Comparison of ENCODE assay signal across 23 cellular contexts in genomic region chr4:87707279-87707918, GRCh38. TPM values are rescaled to one million over a fixed set of nuclear protein-coding genes. Genes with fewer than 3 reads are reported as not detected.
"Had no signal": no experiment of that assay in that cellular context is flagged by ENCODE, and none has a peak within 500 bp of the region (broad histone marks: within the 10 kb centered on the region; RNA-seq: fewer than 3 reads in every experiment).

No MANE protein-coding gene starts in this region.

- H3K9me3 Mint-ChIP-seq: activated T-cell treated with anti-CD3 and anti-CD28 coated beads, Interleukin-2, amount 50 U/mL, for 72 hours had no signal

- H3K4me1 ChIP-seq: ascending aorta, esophagus muscularis mucosa, upper lobe of left lung had no signal

- H3K9me3 ChIP-seq: ascending aorta, esophagus muscularis mucosa, heart right ventricle, ovary, thoracic aorta, upper lobe of left lung had no signal

- H3K27ac Mint-ChIP-seq: activated T-cell treated with anti-CD3 and anti-CD28 coated beads, Interleukin-2, amount 50 U/mL, for 72 hours; dendritic cell treated with granulocyte-macrophage colony-stimulating factor and Interleukin-4, amounts not matched to agents 40 ng/mL and 50 ng/mL, for 4 days; stimulated activated naive B cell treated with anti-CD40 and anti-IgM and Interleukin-4, amounts not matched to agents 10 μg/mL and 1 μg/mL and 100 μg/mL, for 72 hours had no signal

- H3K27ac ChIP-seq: ascending aorta, esophagus muscularis mucosa, ovary, thoracic aorta, upper lobe of left lung had no signal

- H3K4me1 Mint-ChIP-seq: stimulated activated naive B cell treated with anti-CD40 and anti-IgM and Interleukin-4, amounts not matched to agents 10 μg/mL and 1 μg/mL and 100 μg/mL, for 72 hours had no signal

- H3K36me3 Mint-ChIP-seq: stimulated activated naive B cell treated with anti-CD40 and anti-IgM and Interleukin-4, amounts not matched to agents 10 μg/mL and 1 μg/mL and 100 μg/mL, for 72 hours had no signal

- H3K27me3 Mint-ChIP-seq: dendritic cell treated with granulocyte-macrophage colony-stimulating factor and Interleukin-4, amounts not matched to agents 40 ng/mL and 50 ng/mL, for 4 days had no signal

- H3K27me3 ChIP-seq: ascending aorta, esophagus muscularis mucosa, heart right ventricle, ovary, upper lobe of left lung had no signal

- H3K36me3 ChIP-seq: ascending aorta, esophagus muscularis mucosa, heart right ventricle, ovary, thoracic aorta, upper lobe of left lung had no signal

- H3K4me3 Mint-ChIP-seq: activated T-cell treated with anti-CD3 and anti-CD28 coated beads, Interleukin-2, amount 50 U/mL, for 72 hours; dendritic cell treated with granulocyte-macrophage colony-stimulating factor and Interleukin-4, amounts not matched to agents 40 ng/mL and 50 ng/mL, for 4 days; stimulated activated naive B cell treated with anti-CD40 and anti-IgM and Interleukin-4, amounts not matched to agents 10 μg/mL and 1 μg/mL and 100 μg/mL, for 72 hours had no signal

- H3K4me3 ChIP-seq: ascending aorta, esophagus muscularis mucosa, heart right ventricle, lung, ovary, thoracic aorta, upper lobe of left lung had no signal

- DNase-seq: activated CD4-positive, alpha-beta T cell treated with anti-CD3 and anti-CD28 coated beads, Interleukin-2, amount 50 U/mL, for 4 hours; activated CD4-positive, CD25-positive, alpha-beta regulatory T cell treated with anti-CD3 and anti-CD28 coated beads, Interleukin-2, amount 50 U/mL, for 72 hours; activated effector memory CD4-positive, alpha-beta T cell treated with anti-CD3 and anti-CD28 coated beads, Interleukin-2, amount 50 U/mL, for 16 hours; activated naive CD4-positive, alpha-beta T cell treated with anti-CD3 and anti-CD28 coated beads, Interleukin-2, amount 50 U/mL, for 16 hours; activated T-cell treated with anti-CD3 and anti-CD28 coated beads, Interleukin-2, amount 50 U/mL, for 72 hours; cerebellar nuclear complex; effector CD8-positive, alpha-beta T cell; heart right ventricle; left colon; ovary; stimulated activated CD4-positive, alpha-beta T cell treated with anti-CD3 and anti-CD28 coated beads, Interleukin-4, amount 100 ng/mL, for 4 hours; stimulated activated naive B cell treated with anti-CD40 and anti-IgM and Interleukin-4, amounts not matched to agents 10 μg/mL and 1 μg/mL and 100 μg/mL, for 72 hours; upper lobe of left lung had no signal

RNA-seq across cellular contexts. Expression of gene DMP1, which starts 57.3 kb away (rescaled TPM):
- total RNA-seq: activated CD8-positive, alpha-beta memory T cell treated with anti-CD3 and anti-CD28 coated beads for 36 hours; activated T-cell treated with anti-CD3 and anti-CD28 coated beads, Interleukin-2, amount 50 U/mL, for 72 hours; ascending aorta; endothelial cell of umbilical vein; esophagus muscularis mucosa; heart right ventricle; left colon; lung; ovary; pulmonary artery endothelial cell; sciatic nerve; T-helper 1 cell treated with Interleukin-12 subunit alpha and Interleukin-12 subunit beta and Interleukin-4 antibody, amounts not matched to agents 30 ng/mL and 1 ng/mL, for 36 hours; upper lobe of left lung had no signal
- polyA plus RNA-seq: endothelial cell of umbilical vein, heart right ventricle, lung, ovary had no signal
